Comparison of ENCODE assay signal across 11 cellular contexts in genomic region chr16:54171855-54172537, GRCh38.
DNase-seq lines count a peak whose midpoint lies in the region; ATAC-seq, FAIRE-seq and TF ChIP-seq lines count a peak whose summit lies in the region.
"Had no signal": no experiment of that assay in that cellular context is flagged by ENCODE, and none has a peak within 500 bp of the region (broad histone marks: within the 10 kb centered on the region; RNA-seq: fewer than 3 reads in every experiment).

No MANE protein-coding gene starts in this region.

- ATAC-seq in activated naive CD8-positive, alpha-beta T cell treated with anti-CD3 and anti-CD28 coated beads, Interleukin-2, amount 50 U/mL, for 24 hours, result no peak

- peaks cover 0 to 5% of the 10 kb centered on the region in 2 donors for H3K27me3 ChIP-seq in small intestine (ENCODE audit: control insufficient read depth in 2 of 2, insufficient read depth in 2 of 2, low read length in 2 of 2)
- no peaks in the 10 kb centered on the region for H3K27me3 ChIP-seq in CD8-positive, alpha-beta memory T cell (ENCODE audit: insufficient read depth, low read length, poor library complexity, severe bottlenecking)

- no peak overlapping the region for H3K4me3 Mint-ChIP-seq in nephron progenitor cell
- no peak overlapping the region for H3K4me3 Mint-ChIP-seq in activated naive CD8-positive, alpha-beta T cell treated with anti-CD3 and anti-CD28 coated beads, Interleukin-2, amount 50 U/mL, for 24 hours
- no peak overlapping the region for H3K4me3 Mint-ChIP-seq in CD8-positive, alpha-beta memory T cell

- no peak overlapping the region for H3K4me3 ChIP-seq in small intestine (ENCODE audit: low read depth in 1 of 2, low read length in 2 of 2)
- no peak overlapping the region for H3K4me3 ChIP-seq in CD8-positive, alpha-beta memory T cell (ENCODE audit: low read length)

- no peaks in the 10 kb centered on the region for H3K9me3 Mint-ChIP-seq in nephron progenitor cell
- H3K9me3 Mint-ChIP-seq in activated naive CD8-positive, alpha-beta T cell treated with anti-CD3 and anti-CD28 coated beads, Interleukin-2, amount 50 U/mL, for 24 hours, result no peaks in the 10 kb centered on the region
- H3K9me3 Mint-ChIP-seq in CD8-positive, alpha-beta memory T cell, result peaks cover 0 to 4% (median 0%) of the 10 kb centered on the region in 5 donors

- peaks cover 56% of the 10 kb centered on the region for H3K4me1 Mint-ChIP-seq in nephron progenitor cell
- H3K4me1 Mint-ChIP-seq in activated naive CD8-positive, alpha-beta T cell treated with anti-CD3 and anti-CD28 coated beads, Interleukin-2, amount 50 U/mL, for 24 hours, result no peaks in the 10 kb centered on the region
- H3K4me1 Mint-ChIP-seq in CD8-positive, alpha-beta memory T cell, result no peaks in the 10 kb centered on the region

- no peaks in the 10 kb centered on the region for H3K9me3 ChIP-seq in small intestine (ENCODE audit: control insufficient read depth, low read depth)
- H3K9me3 ChIP-seq in CD8-positive, alpha-beta memory T cell (ENCODE audit: low read length), result no peaks in the 10 kb centered on the region

- H3K36me3 Mint-ChIP-seq in nephron progenitor cell (ENCODE audit: low read depth), result no peaks in the 10 kb centered on the region
- no peaks in the 10 kb centered on the region for H3K36me3 Mint-ChIP-seq in activated naive CD8-positive, alpha-beta T cell treated with anti-CD3 and anti-CD28 coated beads, Interleukin-2, amount 50 U/mL, for 24 hours (ENCODE audit: low read depth)
- H3K36me3 Mint-ChIP-seq in CD8-positive, alpha-beta memory T cell, result no peaks in the 10 kb centered on the region
- H3K36me3 Mint-ChIP-seq: IgD-negative memory B cell had no signal

- TF ChIP-seq CTCF in nephron progenitor cell (IDR thresholded peaks at IDR 0.05), result no peak

- H3K27ac Mint-ChIP-seq in nephron progenitor cell, result no peak overlapping the region
- no peak overlapping the region for H3K27ac Mint-ChIP-seq in activated naive CD8-positive, alpha-beta T cell treated with anti-CD3 and anti-CD28 coated beads, Interleukin-2, amount 50 U/mL, for 24 hours
- no peak overlapping the region for H3K27ac Mint-ChIP-seq in CD8-positive, alpha-beta memory T cell
- H3K27ac Mint-ChIP-seq: IgD-negative memory B cell had no signal

- DNase-seq in DMS153 treated with DMSO at 0.1 percent for 48 hours (lab: John Stamatoyannopoulos, UW; ENCODE audit: unreplicated experiment), result peak; percentile 18
- no peak for DNase-seq in DMS153 (lab: John Stamatoyannopoulos, UW)
- peak; percentile 87 for DNase-seq in NCI-H748 treated with DMSO at 0.1 percent for 48 hours (lab: John Stamatoyannopoulos, UW)
- DNase-seq in epithelial cell of prostate (ENCODE audit: low read depth, low spot score), result peak; percentile 20
- DNase-seq in small intestine, result peak; percentile 13
- no peak for DNase-seq in nephron progenitor cell
- no peak for DNase-seq in activated naive CD8-positive, alpha-beta T cell treated with anti-CD3 and anti-CD28 coated beads, Interleukin-2, amount 50 U/mL, for 24 hours
- no peak for DNase-seq in CD8-positive, alpha-beta memory T cell
- DNase-seq: 8988T had no signal

- no peaks in the 10 kb centered on the region for H3K4me1 ChIP-seq in small intestine (ENCODE audit: control insufficient read depth in 2 of 2, insufficient read depth in 1 of 2, low read depth in 1 of 2, low read length in 1 of 2)
- H3K4me1 ChIP-seq in CD8-positive, alpha-beta memory T cell (ENCODE audit: insufficient read depth, low read length), result no peaks in the 10 kb centered on the region

- no peaks in the 10 kb centered on the region for H3K36me3 ChIP-seq in small intestine (ENCODE audit: control insufficient read depth in 2 of 2, insufficient read depth in 2 of 2, low read length in 2 of 2)
- H3K36me3 ChIP-seq in CD8-positive, alpha-beta memory T cell (ENCODE audit: insufficient read depth, low read length), result no peaks in the 10 kb centered on the region

- FAIRE-seq in small intestine (lab: Jason Lieb, UNC), result no peak
- FAIRE-seq: endothelial cell of umbilical vein had no signal

- H3K27ac ChIP-seq in epithelial cell of prostate (no peak overlapping the region), small intestine (ENCODE audit: low read depth in 1 of 2, low read length in 1 of 2) (no peak overlapping the region)
- H3K27ac ChIP-seq in CD8-positive, alpha-beta memory T cell (ENCODE audit: low read depth, low read length), result no peak overlapping the region

- 9 to 26% (median 12%) methylated on average over 17 of the region's 17 CpGs for WGBS in small intestine, 3 donors

- CTCF ChIA-PET in CD8-positive, alpha-beta memory T cell (lab: Charles Lee), result no interaction called here

- H3K27me3 Mint-ChIP-seq in nephron progenitor cell (ENCODE audit: low read depth, poor library complexity), result peaks cover 49% of the 10 kb centered on the region
- peaks cover 19% of the 10 kb centered on the region for H3K27me3 Mint-ChIP-seq in activated naive CD8-positive, alpha-beta T cell treated with anti-CD3 and anti-CD28 coated beads, Interleukin-2, amount 50 U/mL, for 24 hours
- peaks cover 11 to 13% of the 10 kb centered on the region in 2 donors for H3K27me3 Mint-ChIP-seq in CD8-positive, alpha-beta memory T cell

- POLR2A ChIA-PET in CD8-positive, alpha-beta memory T cell (lab: Charles Lee), result no interaction called here

Comparison
In these comparisons a context has a peak if more than half of its experiments do, and no peak if none do; other contexts are left out.
1. DNase-seq: peak in DMS153 treated with DMSO at 0.1 percent for 48 hours (single experiment), NCI-H748 treated with DMSO at 0.1 percent for 48 hours (single experiment), epithelial cell of prostate (single experiment) and small intestine (single experiment); none in DMS153 (single experiment), nephron progenitor cell (single experiment), activated naive CD8-positive, alpha-beta T cell treated with anti-CD3 and anti-CD28 coated beads, Interleukin-2, amount 50 U/mL, for 24 hours (single experiment) and CD8-positive, alpha-beta memory T cell (0 of 5).